27 cellular contexts compared by ENCODE assay signal in genomic region chr17:37286430-37286829, GRCh38.
"Had no signal": no experiment of that assay in that cellular context is flagged by ENCODE, and none has a peak within 500 bp of the region (broad histone marks: within the 10 kb centered on the region; RNA-seq: fewer than 3 reads in every experiment).

No MANE protein-coding gene starts in this region.

- H3K27me3 Mint-ChIP-seq: activated CD4-positive, alpha-beta T cell treated with anti-CD3 and anti-CD28 coated beads, Interleukin-2, amount 10 ng/mL, durations not matched to agents 7 days and 5 days; activated CD8-positive, alpha-beta memory T cell treated with anti-CD3 and anti-CD28 coated beads, Interleukin-2, amount 10 ng/mL, durations not matched to agents 7 days and 5 days; activated CD8-positive, alpha-beta T cell treated with anti-CD3 and anti-CD28 coated beads for 36 hours; activated naive CD4-positive, alpha-beta T cell treated with anti-CD3 and anti-CD28 coated beads, Interleukin-2, amount 50 U/mL, for 24 hours; effector memory CD8-positive, alpha-beta T cell; memory B cell; stimulated activated memory B cell treated with anti-CD40 and anti-IgM and Interleukin-4, amounts not matched to agents 10 μg/mL and 1 μg/mL and 100 μg/mL, for 72 hours; T-helper 17 cell had no signal

- H3K4me1 ChIP-seq: colonic mucosa, esophagus squamous epithelium, heart left ventricle, sigmoid colon, transverse colon, vagina had no signal

- H3K4me3 Mint-ChIP-seq: activated CD4-positive, alpha-beta T cell treated with anti-CD3 and anti-CD28 coated beads, Interleukin-2, amount 10 ng/mL, durations not matched to agents 7 days and 5 days; activated CD8-positive, alpha-beta memory T cell treated with anti-CD3 and anti-CD28 coated beads, Interleukin-2, amount 10 ng/mL, durations not matched to agents 7 days and 5 days; activated CD8-positive, alpha-beta T cell treated with anti-CD3 and anti-CD28 coated beads for 36 hours; activated naive CD4-positive, alpha-beta T cell treated with anti-CD3 and anti-CD28 coated beads, Interleukin-2, amount 50 U/mL, for 24 hours; activated T-helper 1 cell treated with anti-CD3 and anti-CD28 coated beads, Interleukin-12 subunit alpha, Interleukin-12 subunit beta, Interleukin-2, Interleukin-4 antibody, amounts not matched to agents 30 ng/mL and 10 ng/mL and 1 ng/mL, durations not matched to agents 14 hours and 24 hours and 36 hours; effector memory CD8-positive, alpha-beta T cell; memory B cell; stimulated activated memory B cell treated with anti-CD40 and anti-IgM and Interleukin-4, amounts not matched to agents 10 μg/mL and 1 μg/mL and 100 μg/mL, for 72 hours; T-helper 17 cell had no signal

- H3K4me3 ChIP-seq: ascending aorta, colonic mucosa, dorsolateral prefrontal cortex, esophagus squamous epithelium, gastrocnemius medialis, heart left ventricle, mucosa of descending colon, sigmoid colon, smooth muscle cell, stomach, transverse colon, vagina had no signal

- H3K4me1 Mint-ChIP-seq: stimulated activated memory B cell treated with anti-CD40 and anti-IgM and Interleukin-4, amounts not matched to agents 10 μg/mL and 1 μg/mL and 100 μg/mL, for 72 hours had no signal

- H3K27ac ChIP-seq: ascending aorta, colonic mucosa, dorsolateral prefrontal cortex, esophagus squamous epithelium, gastrocnemius medialis, heart left ventricle, sigmoid colon, stomach, transverse colon, vagina had no signal

- H3K27me3 ChIP-seq: ascending aorta, colonic mucosa, dorsolateral prefrontal cortex, esophagus squamous epithelium, gastrocnemius medialis, heart left ventricle, sigmoid colon, stomach, transverse colon, vagina had no signal

- H3K9me3 Mint-ChIP-seq: activated CD4-positive, alpha-beta T cell treated with anti-CD3 and anti-CD28 coated beads, Interleukin-2, amount 10 ng/mL, durations not matched to agents 7 days and 5 days; activated CD8-positive, alpha-beta T cell treated with anti-CD3 and anti-CD28 coated beads for 36 hours; activated naive CD4-positive, alpha-beta T cell treated with anti-CD3 and anti-CD28 coated beads, Interleukin-2, amount 50 U/mL, for 24 hours; activated T-helper 1 cell treated with anti-CD3 and anti-CD28 coated beads, Interleukin-12 subunit alpha, Interleukin-12 subunit beta, Interleukin-2, Interleukin-4 antibody, amounts not matched to agents 30 ng/mL and 10 ng/mL and 1 ng/mL, durations not matched to agents 14 hours and 24 hours and 36 hours; effector memory CD8-positive, alpha-beta T cell; memory B cell; stimulated activated memory B cell treated with anti-CD40 and anti-IgM and Interleukin-4, amounts not matched to agents 10 μg/mL and 1 μg/mL and 100 μg/mL, for 72 hours had no signal

- H3K27ac Mint-ChIP-seq: activated CD4-positive, alpha-beta T cell treated with anti-CD3 and anti-CD28 coated beads, Interleukin-2, amount 10 ng/mL, durations not matched to agents 7 days and 5 days; activated CD8-positive, alpha-beta memory T cell treated with anti-CD3 and anti-CD28 coated beads, Interleukin-2, amount 10 ng/mL, durations not matched to agents 7 days and 5 days; activated CD8-positive, alpha-beta T cell treated with anti-CD3 and anti-CD28 coated beads for 36 hours; activated naive CD4-positive, alpha-beta T cell treated with anti-CD3 and anti-CD28 coated beads, Interleukin-2, amount 50 U/mL, for 24 hours; activated T-helper 1 cell treated with anti-CD3 and anti-CD28 coated beads, Interleukin-12 subunit alpha, Interleukin-12 subunit beta, Interleukin-2, Interleukin-4 antibody, amounts not matched to agents 30 ng/mL and 10 ng/mL and 1 ng/mL, durations not matched to agents 14 hours and 24 hours and 36 hours; effector memory CD8-positive, alpha-beta T cell; memory B cell; stimulated activated memory B cell treated with anti-CD40 and anti-IgM and Interleukin-4, amounts not matched to agents 10 μg/mL and 1 μg/mL and 100 μg/mL, for 72 hours; T-helper 17 cell had no signal

- H3K9me3 ChIP-seq: ascending aorta, colonic mucosa, esophagus squamous epithelium, gastrocnemius medialis, heart left ventricle, mucosa of descending colon, sigmoid colon, stomach, transverse colon, vagina had no signal

- H3K36me3 ChIP-seq: ascending aorta, colonic mucosa had no signal

- ATAC-seq: activated CD8-positive, alpha-beta memory T cell treated with anti-CD3 and anti-CD28 coated beads, Interleukin-2, amount 10 ng/mL, durations not matched to agents 7 days and 5 days; activated CD8-positive, alpha-beta T cell treated with anti-CD3 and anti-CD28 coated beads for 36 hours; effector memory CD8-positive, alpha-beta T cell; gastrocnemius medialis; heart left ventricle; left colon; mucosa of descending colon; stimulated activated memory B cell treated with anti-CD40 and anti-IgM and Interleukin-4, amounts not matched to agents 10 μg/mL and 1 μg/mL and 100 μg/mL, for 72 hours; T-helper 17 cell had no signal

- DNase-seq: activated CD4-positive, alpha-beta T cell treated with anti-CD3 and anti-CD28 coated beads, Interleukin-2, amount 10 ng/mL, durations not matched to agents 7 days and 5 days; activated CD4-positive, CD25-positive, alpha-beta regulatory T cell treated with anti-CD3 and anti-CD28 coated beads, Interleukin-2, amount 50 U/mL, for 72 hours; activated CD8-positive, alpha-beta memory T cell treated with anti-CD3 and anti-CD28 coated beads, Interleukin-2, amount 10 ng/mL, durations not matched to agents 7 days and 5 days; activated CD8-positive, alpha-beta T cell treated with anti-CD3 and anti-CD28 coated beads for 36 hours; activated gamma-delta T cell treated with Interleukin-2 at 50 U/mL for 16 hours; colonic mucosa; dorsolateral prefrontal cortex; effector memory CD8-positive, alpha-beta T cell; esophagus squamous epithelium; gastrocnemius medialis; heart left ventricle; islet precursor cell; left colon; mucosa of descending colon; retina; sigmoid colon; stimulated activated CD4-positive, alpha-beta T cell treated with anti-CD3 and anti-CD28 coated beads, Interleukin-15, amount 100 ng/mL, for 24 hours; stomach; T-helper 17 cell; transverse colon had no signal
